ENCODE assay signal across 8 cellular contexts in genomic region chr12:39840422-39840821, GRCh38.
"Had no signal": no experiment of that assay in that cellular context is flagged by ENCODE, and none has a peak within 500 bp of the region (broad histone marks: within the 10 kb centered on the region; RNA-seq: fewer than 3 reads in every experiment).

No MANE protein-coding gene starts in this region.

- FAIRE-seq: HepG2, HTR-8/SVneo, K562 had no signal

- H3K27ac ChIP-seq: HL-60, KMS-11 had no signal

- DNase-seq: IMR-90, KBM-7, KG1 had no signal

- ATAC-seq: HepG2, K562 had no signal

- H3K4me3 ChIP-seq: K562 had no signal

- H3K9ac ChIP-seq: KMS-11 had no signal

- H3K4me2 ChIP-seq: KMS-11 had no signal
